8 cellular contexts compared by ENCODE assay signal in the genomic region with DNA sequence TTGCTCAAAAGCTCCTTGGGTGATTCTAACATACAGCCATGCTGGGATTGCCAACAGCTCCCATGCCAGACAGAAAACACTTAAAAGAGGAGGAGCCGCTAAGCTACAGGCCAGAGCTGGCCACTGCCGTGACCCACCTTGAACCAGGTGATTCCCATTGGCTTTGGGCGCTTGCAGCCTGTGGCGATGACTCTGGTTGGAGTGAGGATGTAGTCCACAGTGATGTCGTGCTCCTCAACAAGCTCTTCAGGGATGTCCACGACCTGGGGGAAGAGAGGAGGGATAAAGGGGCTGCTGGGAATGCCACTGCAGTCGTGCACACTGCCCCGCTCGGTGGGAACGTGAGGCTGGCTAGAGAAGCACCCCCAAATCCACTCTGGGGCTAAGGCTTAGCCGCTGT. TPM values are rescaled to one million over a fixed set of nuclear protein-coding genes. Genes with fewer than 3 reads are reported as not detected.
"Had no signal": no experiment of that assay in that cellular context is flagged by ENCODE, and none has a peak within 500 bp of the region (broad histone marks: within the 10 kb centered on the region; RNA-seq: fewer than 3 reads in every experiment).

No MANE protein-coding gene starts in this region.

- ATAC-seq: GM23338, K562 had no signal

- H3K4me3 ChIP-seq: GM23338, K562 had no signal

- H2AFZ ChIP-seq: GM23338 had no signal

- H3K4me2 ChIP-seq: GM23338 had no signal

- H3K27ac ChIP-seq: HL-60 had no signal

- FAIRE-seq: H1, H54 had no signal

- DNase-seq: H9, HCEC 1CT, IMR-90 had no signal

RNA-seq across cellular contexts. Expression of gene FOXC2, which starts 25.1 kb away (rescaled TPM):
- total RNA-seq: GM23338, H9 had no signal
- polyA plus RNA-seq: H1 had no signal

RNA-seq across cellular contexts. Expression of gene FOXF1, which starts 31.2 kb away (rescaled TPM):
- total RNA-seq: H1, H9 had no signal
- polyA plus RNA-seq: K562 had no signal

RNA-seq across cellular contexts. Expression of gene FOXL1, which starts 36.8 kb away (rescaled TPM):
- total RNA-seq: H1, K562 had no signal
- polyA plus RNA-seq: GM23338, K562 had no signal
